ENCODE assay signal across 8 cellular contexts in the genomic region with DNA sequence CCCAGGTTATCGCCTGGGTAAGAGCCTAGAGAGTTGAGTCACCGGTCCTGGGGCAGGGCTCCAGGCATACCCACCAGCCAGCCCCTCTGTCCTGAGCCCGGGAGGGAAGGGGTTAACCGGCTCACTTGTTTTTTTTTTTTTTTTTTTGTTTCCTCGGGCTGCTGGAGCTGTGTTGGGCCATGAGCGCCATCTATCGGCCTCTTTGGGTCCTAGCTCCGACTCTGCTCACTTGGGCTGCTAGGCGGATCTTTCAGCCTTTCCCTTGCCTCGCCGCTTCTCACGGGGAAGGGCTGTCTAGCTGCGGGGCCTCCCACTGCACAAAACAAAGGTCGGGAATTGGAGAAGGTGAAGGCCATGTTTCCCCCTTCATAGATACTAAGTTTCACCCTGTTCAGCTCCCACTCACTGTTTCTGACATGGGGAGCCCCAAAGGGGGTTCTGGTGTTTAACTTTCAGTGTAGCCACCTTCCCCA. TPM values are rescaled to one million over a fixed set of nuclear protein-coding genes. Genes with fewer than 3 reads are reported as not detected.
DNase-seq lines count a peak whose midpoint lies in the region; ATAC-seq, FAIRE-seq and TF ChIP-seq lines count a peak whose summit lies in the region.

No MANE protein-coding gene starts in this region.

- peak; percentile 60 for ATAC-seq in activated CD8-positive, alpha-beta T cell treated with anti-CD3 and anti-CD28 coated beads for 36 hours
- ATAC-seq in HG02623 (IDR thresholded peaks at IDR 0.05; ENCODE audit: unreplicated experiment): no peak

- H3K9ac ChIP-seq in mesenchymal stem cell (ENCODE audit: low read length): peak overlapping the region; percentile 71

- no peak overlapping the region for H2AK5ac ChIP-seq in mesenchymal stem cell (ENCODE audit: low read length, severe bottlenecking)

- peak; percentile 68 for FAIRE-seq in G401.6 (lab: Jason Lieb, UNC)

- peaks cover 9% of the 10 kb centered on the region for H3K4me1 ChIP-seq in mesenchymal stem cell (ENCODE audit: control insufficient read depth, insufficient read depth, low read depth, low read length)

- POLR2A ChIA-PET in activated CD8-positive, alpha-beta T cell treated with anti-CD3 and anti-CD28 coated beads for 36 hours (lab: Charles Lee): interaction anchor here (0.9 kb wide), 1 partner anchor 200 kb away, joined by 3 read pairs; no protein-coding TSS in a partner anchor

- no peak overlapping the region for H3K4me3 Mint-ChIP-seq in activated CD8-positive, alpha-beta T cell treated with anti-CD3 and anti-CD28 coated beads for 36 hours

- intact Hi-C loops in activated CD8-positive, alpha-beta T cell treated with anti-CD3 and anti-CD28 coated beads for 36 hours (cut with micrococcal nuclease): loop anchor here (2.0 to 5.0 kb wide), 2 partner anchors 159 to 184 kb away; partner anchors contain the start of genes HOXC5 and HOXC8

- H4K8ac ChIP-seq in mesenchymal stem cell (ENCODE audit: low read length): no peak overlapping the region

- 0% methylated on average over 14 of the region's 14 CpGs for WGBS in mesenchymal stem cell

- peaks cover 9% of the 10 kb centered on the region for H3K79me1 ChIP-seq in mesenchymal stem cell (replicated peaks; ENCODE audit: low read length, poor library complexity, severe bottlenecking)

- no peak overlapping the region for H2BK12ac ChIP-seq in mesenchymal stem cell (ENCODE audit: low read length in 2 of 2)

- H3K9me3 ChIP-seq in mesenchymal stem cell (ENCODE audit: control insufficient read depth, low read length): no peaks in the 10 kb centered on the region

- H3K27ac Mint-ChIP-seq in activated CD8-positive, alpha-beta T cell treated with anti-CD3 and anti-CD28 coated beads for 36 hours: no peak overlapping the region

- no peak overlapping the region for H3K14ac ChIP-seq in mesenchymal stem cell (ENCODE audit: low read length in 2 of 2)

- no peak overlapping the region for H3K4ac ChIP-seq in mesenchymal stem cell (ENCODE audit: low read depth in 1 of 2, low read length in 2 of 2)

- H3K36me3 ChIP-seq in mesenchymal stem cell (ENCODE audit: control insufficient read depth in 1 of 2, insufficient read depth in 2 of 2, low read depth in 1 of 2, low read length in 2 of 2): peaks cover 0 to 10% of the 10 kb centered on the region in 2 experiments

- DNase-seq in HS-27A (ENCODE audit: low read depth) (peak; percentile 61), NCI-H82 treated with DMSO at 0.1 percent for 48 hours (lab: John Stamatoyannopoulos, UW; ENCODE audit: unreplicated experiment) (peak; percentile 74), mesenchymal stem cell (peak; percentile 86)
- peak; percentile 87 for DNase-seq in activated CD8-positive, alpha-beta T cell treated with anti-CD3 and anti-CD28 coated beads for 36 hours
- DNase-seq in effector CD8-positive, alpha-beta T cell (lab: John Stamatoyannopoulos, UW): peak; percentile 65
- DNase-seq in stimulated activated CD8-positive, alpha-beta memory T cell treated with anti-CD3 and anti-CD28 coated beads, Interleukin-12 subunit alpha, Interleukin-12 subunit beta, amount 100 ng/mL, for 4 hours (ENCODE audit: low read depth): peak; percentile 46

- peaks cover 18% of the 10 kb centered on the region for H3K4me1 Mint-ChIP-seq in activated CD8-positive, alpha-beta T cell treated with anti-CD3 and anti-CD28 coated beads for 36 hours (ENCODE audit: low read depth)

- H3K27me3 ChIP-seq in mesenchymal stem cell (ENCODE audit: control insufficient read depth in 1 of 2, insufficient read depth in 1 of 2, low read length in 2 of 2): peaks cover 0 to 22% of the 10 kb centered on the region in 2 experiments

- TF ChIP-seq CTCF in activated CD8-positive, alpha-beta T cell treated with anti-CD3 and anti-CD28 coated beads for 36 hours (IDR thresholded peaks at IDR 0.05): peak; percentile 74

- H3K27ac ChIP-seq in mesenchymal stem cell (ENCODE audit: low read length, poor library complexity, severe bottlenecking): no peak overlapping the region

- H2AFZ ChIP-seq in mesenchymal stem cell (ENCODE audit: low read depth, low read length): no peak overlapping the region

- no peak overlapping the region for H2BK5ac ChIP-seq in mesenchymal stem cell (ENCODE audit: low read depth, low read length, poor library complexity, severe bottlenecking)

- no peaks in the 10 kb centered on the region for H3K9me3 Mint-ChIP-seq in activated CD8-positive, alpha-beta T cell treated with anti-CD3 and anti-CD28 coated beads for 36 hours

- H2BK15ac ChIP-seq in mesenchymal stem cell (ENCODE audit: low read depth, poor library complexity, severe bottlenecking): no peak overlapping the region

- H3K27me3 Mint-ChIP-seq in activated CD8-positive, alpha-beta T cell treated with anti-CD3 and anti-CD28 coated beads for 36 hours: peaks cover 38% of the 10 kb centered on the region

- H3K18ac ChIP-seq in mesenchymal stem cell (ENCODE audit: low read depth in 1 of 2, low read length in 2 of 2): no peak overlapping the region

- H3K23ac ChIP-seq in mesenchymal stem cell (ENCODE audit: low read length in 2 of 2): no peak overlapping the region

- H3K36me3 Mint-ChIP-seq in activated CD8-positive, alpha-beta T cell treated with anti-CD3 and anti-CD28 coated beads for 36 hours (ENCODE audit: low read depth): no peaks in the 10 kb centered on the region

- H3K4me3 ChIP-seq in mesenchymal stem cell (ENCODE audit: insufficient read depth in 1 of 2, low read depth in 1 of 2, low read length in 2 of 2): peak overlapping the region in 1 of 2 experiments; percentile 13

- CTCF ChIA-PET in activated CD8-positive, alpha-beta T cell treated with anti-CD3 and anti-CD28 coated beads for 36 hours (lab: Charles Lee): interaction anchor here (0.5 to 9.7 kb wide), 22 partner anchors 10 to 206 kb away, joined by 3 to 140 read pairs (median 5); partner anchors contain the start of genes HOXC10, HOXC5, HOXC8 and HOXC9

- H4K91ac ChIP-seq in mesenchymal stem cell (ENCODE audit: low read length): no peak overlapping the region

- peak overlapping the region; percentile 10 for H3K4me2 ChIP-seq in mesenchymal stem cell (ENCODE audit: low read length, poor library complexity, severe bottlenecking)

- no peak overlapping the region for H2BK120ac ChIP-seq in mesenchymal stem cell (ENCODE audit: low read depth, low read length)

RNA-seq across cellular contexts. Expression of gene SMUG1, which starts 2.8 kb away (rescaled TPM):
- 10 to 100 TPM; 20.1 to 23.9 TPM for total RNA-seq in activated CD8-positive, alpha-beta T cell treated with anti-CD3 and anti-CD28 coated beads for 36 hours
- polyA plus RNA-seq in mesenchymal stem cell (2013, experiment 1 of 2): 19.6 TPM
- polyA plus RNA-seq in mesenchymal stem cell (2013, experiment 2 of 2): 20.7 TPM
